ENCODE assay signal across 8 cellular contexts in the genomic region with DNA sequence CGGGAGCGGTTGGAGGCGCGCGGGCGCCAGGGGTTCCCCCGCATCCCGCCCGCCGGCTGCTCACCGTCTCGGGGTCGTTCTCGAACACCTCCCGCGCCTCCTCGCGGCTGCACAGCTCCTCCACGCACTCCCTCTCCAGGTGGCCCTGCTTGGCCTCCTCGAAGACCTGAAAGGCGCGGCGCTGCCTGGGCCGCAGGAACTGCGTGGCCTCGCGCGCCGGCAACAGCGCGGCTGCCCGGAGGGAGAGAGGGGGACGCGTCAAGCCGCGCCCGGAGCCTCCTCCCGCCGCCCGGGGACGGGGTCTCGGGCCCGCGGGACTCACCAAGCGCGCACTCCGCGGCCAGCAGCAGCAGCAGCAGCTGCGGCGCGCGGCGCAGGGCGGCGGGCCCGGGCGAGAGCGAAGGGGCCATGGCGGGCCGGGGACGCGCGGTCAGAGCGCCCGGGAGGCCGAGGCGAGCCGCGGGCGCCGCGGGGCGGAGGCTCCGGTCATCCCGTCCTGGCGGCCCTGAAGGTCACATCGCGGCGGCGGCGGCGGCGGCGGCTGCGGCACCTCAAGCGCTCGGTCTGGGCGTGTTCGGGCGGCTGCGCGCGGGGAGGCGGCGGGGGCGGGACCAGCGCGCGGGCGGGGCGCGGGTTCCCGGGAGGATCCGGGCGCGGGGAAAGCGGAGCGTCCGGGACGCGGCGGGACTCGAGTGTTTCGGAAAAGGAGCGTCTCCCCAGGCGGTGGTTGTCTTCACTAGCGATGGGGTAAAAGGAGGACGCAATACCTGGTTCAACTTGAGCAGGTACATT. TPM values are rescaled to one million over a fixed set of nuclear protein-coding genes. Genes with fewer than 3 reads are reported as not detected.
DNase-seq lines count a peak whose midpoint lies in the region; ATAC-seq and TF ChIP-seq lines count a peak whose summit lies in the region.

A gene (minus strand): TSS at position 566 of the 792 bp plus-strand sequence. CDS start 156 bp downstream, at position 410.

- TF ChIP-seq CTCF in DND-41 (IDR thresholded peaks at IDR 0.05; ENCODE audit: borderline replicate concordance, extremely low read depth, low read length, poor library complexity, severe bottlenecking), result no peak

- H3K4me3 ChIP-seq in DND-41 (ENCODE audit: low read depth in 1 of 2, low read length in 2 of 2), result no peak within 1 kb of the TSS
- peak within 1 kb of the TSS; percentile 15 for H3K4me3 ChIP-seq in mucosa of stomach (ENCODE audit: low read length)
- peak within 1 kb of the TSS; percentile 79 for H3K4me3 ChIP-seq in urinary bladder (ENCODE audit: low read depth, low read length)

- ATAC-seq in DND-41 (ENCODE audit: insufficient read depth, low read depth) (0 out of 3 replicates have a peak, but pooled peaks have one; percentile 33), HG03045 (IDR thresholded peaks at IDR 0.05; ENCODE audit: unreplicated experiment) (peak; percentile 42), esophagus mucosa (peak; percentile 41)

- peaks cover 3% of the 10 kb centered on the region for H3K4me1 ChIP-seq in DND-41 (ENCODE audit: insufficient read depth, low read length)
- peaks cover 44% of the 10 kb centered on the region for H3K4me1 ChIP-seq in mucosa of stomach (ENCODE audit: control insufficient read depth, insufficient read depth, low read length)
- no peaks in the 10 kb centered on the region for H3K4me1 ChIP-seq in urinary bladder (ENCODE audit: insufficient read depth)

- no peaks in the 10 kb centered on the region for H4K20me1 ChIP-seq in DND-41 (ENCODE audit: insufficient read depth, low read length)

- DNase-seq in DND-41, result no peak
- DNase-seq in activated CD4-positive, alpha-beta T cell treated with anti-CD3 and anti-CD28 coated beads, Interleukin-2, amount 50 U/mL, for 48 hours, result peak; percentile 17 to 22
- no peak for DNase-seq in SIG-M5 (lab: John Stamatoyannopoulos, UW)
- DNase-seq in NCI-H2029 treated with DMSO at 0.1 percent for 48 hours (lab: John Stamatoyannopoulos, UW), result no peak

- H3K9me3 ChIP-seq in DND-41 (ENCODE audit: insufficient read depth, low read length, severe bottlenecking) (no peaks in the 10 kb centered on the region), mucosa of stomach (ENCODE audit: control insufficient read depth, low read length) (no peaks in the 10 kb centered on the region)

- H3K9ac ChIP-seq in DND-41 (ENCODE audit: low read depth, low read length), result no peak within 1 kb of the TSS
- peak within 1 kb of the TSS; percentile 69 for H3K9ac ChIP-seq in mucosa of stomach (ENCODE audit: low read length)

- under 1% methylated on average over 118 of the region's 118 CpGs for WGBS in urinary bladder

- no peaks in the 10 kb centered on the region for H3K79me2 ChIP-seq in DND-41 (ENCODE audit: insufficient read depth, low read length)

- H3K27ac ChIP-seq in DND-41 (ENCODE audit: low read length) (no peak within 1 kb of the TSS), urinary bladder (ENCODE audit: low read depth) (peak within 1 kb of the TSS; percentile 77)

- H2AFZ ChIP-seq in DND-41 (ENCODE audit: low read depth, low read length), result no peak within 1 kb of the TSS

- H3K4me2 ChIP-seq in DND-41 (ENCODE audit: insufficient read depth, low read length), result no peak within 1 kb of the TSS; the same call in 1 of the 2 replicates

- H3K36me3 ChIP-seq in DND-41 (ENCODE audit: insufficient read depth, low read length) (no peaks in the 10 kb centered on the region), mucosa of stomach (ENCODE audit: control insufficient read depth, insufficient read depth, low read length) (no peaks in the 10 kb centered on the region), urinary bladder (ENCODE audit: insufficient read depth) (no peaks in the 10 kb centered on the region)

- H3K27me3 ChIP-seq in DND-41 (ENCODE audit: insufficient read depth, low read length, poor library complexity) (peaks cover 16% of the 10 kb centered on the region), mucosa of stomach (ENCODE audit: control insufficient read depth, insufficient read depth, low read length) (peaks cover 6% of the 10 kb centered on the region)

RNA-seq across cellular contexts. Expression of the gene that starts here (rescaled TPM):
- total RNA-seq in esophagus mucosa (34.8 TPM), urinary bladder (55.1 TPM)
- 327 TPM for polyA plus RNA-seq in urinary bladder

Comparison
In these comparisons a context has a peak if more than half of its experiments do, and no peak if none do; other contexts are left out.
1. DNase-seq: peak in activated CD4-positive, alpha-beta T cell treated with anti-CD3 and anti-CD28 coated beads, Interleukin-2, amount 50 U/mL, for 48 hours (2 of 2); none in DND-41 (single experiment), SIG-M5 (single experiment) and NCI-H2029 treated with DMSO at 0.1 percent for 48 hours (single experiment).
2. H3K4me3 ChIP-seq: peak in mucosa of stomach (single experiment) and urinary bladder (single experiment); none in DND-41 (0 of 2).
3. Peak in every context shown above with its lines, with median percentiles within 50 percentile points of each other: ATAC-seq.